9 cellular contexts compared by ENCODE assay signal in the genomic region with DNA sequence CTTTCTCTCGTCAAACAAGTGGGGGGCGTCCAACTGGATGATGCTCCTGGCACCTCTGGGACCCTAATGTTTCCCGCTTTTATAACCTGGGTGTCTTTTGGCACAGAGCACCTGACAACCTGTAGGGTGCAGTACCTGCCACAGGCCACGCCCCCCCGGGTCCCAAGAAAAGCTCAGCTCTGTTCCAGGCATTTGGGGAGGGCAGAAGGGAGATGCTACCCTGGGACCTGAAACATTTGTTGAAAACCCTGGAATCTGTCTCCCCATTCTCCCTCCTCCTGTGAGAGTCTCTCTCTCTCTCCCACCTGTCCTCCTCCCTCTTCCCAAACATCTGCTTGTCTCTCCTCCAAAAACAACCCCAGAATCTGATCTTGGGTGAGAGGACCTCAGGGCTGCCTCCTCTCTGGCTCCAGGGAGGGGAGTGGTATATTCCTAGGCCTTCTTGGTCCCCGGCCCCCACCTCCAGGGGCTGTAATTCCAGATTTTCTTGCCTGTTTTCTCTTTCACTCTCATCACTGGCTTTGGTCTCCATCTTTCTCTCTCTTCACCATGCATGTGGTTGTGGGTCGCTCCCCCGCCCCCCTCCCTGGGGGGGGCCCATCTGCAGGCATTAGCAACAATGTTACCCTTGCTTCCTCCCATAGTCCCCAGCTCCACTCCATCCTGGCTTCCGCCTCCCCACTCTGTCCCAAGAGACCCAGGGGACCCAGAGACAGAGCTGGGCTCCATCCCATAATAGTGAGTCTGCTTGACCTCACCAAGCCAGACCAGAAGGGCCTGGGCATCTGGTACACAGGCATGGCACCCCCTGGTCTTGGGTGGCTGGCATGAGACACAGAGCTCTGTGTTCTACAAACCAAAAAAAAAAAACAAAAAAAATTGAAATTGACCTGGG. TPM values are rescaled to one million over a fixed set of nuclear protein-coding genes. Genes with fewer than 3 reads are reported as not detected.
A peak's percentile ranks its signal among the peaks of the same experiment; 100 is the strongest.
DNase-seq lines count a peak whose midpoint lies in the region; ATAC-seq and TF ChIP-seq lines count a peak whose summit lies in the region.
"Had no signal": no experiment of that assay in that cellular context is flagged by ENCODE, and none has a peak within 500 bp of the region (broad histone marks: within the 10 kb centered on the region; RNA-seq: fewer than 3 reads in every experiment).

No MANE protein-coding gene starts in this region.

- H3K4me1 ChIP-seq in lung (ENCODE audit: control insufficient read depth in 2 of 2, insufficient read depth in 2 of 2, low read length in 2 of 2) (peaks cover 26 to 34% of the 10 kb centered on the region in 2 donors), tibial nerve (peaks cover 6 to 85% (median 75%) of the 10 kb centered on the region in 4 donors)

- H3K36me3 ChIP-seq in lung (ENCODE audit: control insufficient read depth in 2 of 2, insufficient read depth in 2 of 2, low read length in 2 of 2) (peaks cover 0 to 2% of the 10 kb centered on the region in 2 donors), tibial nerve (peaks cover 0 to 6% (median 0%) of the 10 kb centered on the region in 3 donors)

- no peaks in the 10 kb centered on the region for H3K27me3 Mint-ChIP-seq in activated naive CD8-positive, alpha-beta T cell
- H3K27me3 Mint-ChIP-seq in activated naive CD8-positive, alpha-beta T cell treated with anti-CD3 and anti-CD28 coated beads, Interleukin-2, amount 50 U/mL, for 24 hours = peaks cover 2% of the 10 kb centered on the region
- H3K27me3 Mint-ChIP-seq in activated T-helper 1 cell treated with anti-CD3 and anti-CD28 coated beads, Interleukin-12 subunit alpha, Interleukin-12 subunit beta, Interleukin-2, Interleukin-4 antibody, amounts not matched to agents 30 ng/mL and 10 ng/mL and 1 ng/mL, durations not matched to agents 14 hours and 24 hours and 36 hours (ENCODE audit: insufficient read depth) = no peaks in the 10 kb centered on the region

- no peak for TF ChIP-seq EP300 in tibial nerve (IDR thresholded peaks at IDR 0.05)

- no peaks in the 10 kb centered on the region for H3K27me3 ChIP-seq in lung (ENCODE audit: control insufficient read depth, insufficient read depth)
- no peaks in the 10 kb centered on the region for H3K27me3 ChIP-seq in tibial nerve

- no peak for DNase-seq in activated naive CD8-positive, alpha-beta T cell treated with anti-CD3 and anti-CD28 coated beads, Interleukin-2, amount 50 U/mL, for 24 hours
- no peak for DNase-seq in activated T-helper 1 cell treated with anti-CD3 and anti-CD28 coated beads, Interleukin-12 subunit alpha, Interleukin-12 subunit beta, Interleukin-2, Interleukin-4 antibody, amounts not matched to agents 30 ng/mL and 10 ng/mL and 1 ng/mL, durations not matched to agents 14 hours and 24 hours and 36 hours (ENCODE audit: low spot score)
- DNase-seq in lung (ENCODE audit: low spot score) = no peak
- no peak for DNase-seq in tibial nerve (ENCODE audit: low spot score in 2 of 2)
- DNase-seq in NCI-H128 (lab: John Stamatoyannopoulos, UW; ENCODE audit: unreplicated experiment) = no peak
- DNase-seq in lower leg skin (ENCODE audit: low spot score in 2 of 2) = no peak
- DNase-seq: NCI-H2029 treated with DMSO at 0.1 percent for 48 hours had no signal

- intact Hi-C loops in activated T-helper 1 cell treated with anti-CD3 and anti-CD28 coated beads, Interleukin-12 subunit alpha, Interleukin-12 subunit beta, Interleukin-2, Interleukin-4 antibody, amounts not matched to agents 30 ng/mL and 10 ng/mL and 1 ng/mL, durations not matched to agents 14 hours and 24 hours and 36 hours (cut with micrococcal nuclease) = loop anchor here (5.0 kb wide), 1 partner anchor 678 kb away; a partner anchor contains a TSS
- intact Hi-C loops in lower leg skin (cut with DNase I; ENCODE audit: low total_unique reads) = loop anchor here (5.0 to 10.0 kb wide), 2 partner anchors 43 to 305 kb away; no protein-coding TSS in a partner anchor

- H3K4me3 Mint-ChIP-seq in activated naive CD8-positive, alpha-beta T cell = peak overlapping the region; percentile 63
- H3K4me3 Mint-ChIP-seq in activated naive CD8-positive, alpha-beta T cell treated with anti-CD3 and anti-CD28 coated beads, Interleukin-2, amount 50 U/mL, for 24 hours = no peak overlapping the region
- peak overlapping the region; percentile 47 for H3K4me3 Mint-ChIP-seq in activated T-helper 1 cell treated with anti-CD3 and anti-CD28 coated beads, Interleukin-12 subunit alpha, Interleukin-12 subunit beta, Interleukin-2, Interleukin-4 antibody, amounts not matched to agents 30 ng/mL and 10 ng/mL and 1 ng/mL, durations not matched to agents 14 hours and 24 hours and 36 hours

- H3K36me3 Mint-ChIP-seq in activated naive CD8-positive, alpha-beta T cell = no peaks in the 10 kb centered on the region
- H3K36me3 Mint-ChIP-seq in activated naive CD8-positive, alpha-beta T cell treated with anti-CD3 and anti-CD28 coated beads, Interleukin-2, amount 50 U/mL, for 24 hours (ENCODE audit: low read depth) = no peaks in the 10 kb centered on the region
- H3K36me3 Mint-ChIP-seq in activated T-helper 1 cell treated with anti-CD3 and anti-CD28 coated beads, Interleukin-12 subunit alpha, Interleukin-12 subunit beta, Interleukin-2, Interleukin-4 antibody, amounts not matched to agents 30 ng/mL and 10 ng/mL and 1 ng/mL, durations not matched to agents 14 hours and 24 hours and 36 hours (ENCODE audit: low read depth) = peaks cover 3% of the 10 kb centered on the region

- 54 to 57% methylated on average over 9 of the region's 9 CpGs for WGBS in lung, 2 donors
- WGBS in tibial nerve, 2 donors = 31 to 36% methylated on average over 9 of the region's 9 CpGs
- WGBS in lower leg skin, 2 donors = 18 to 25% methylated on average over 9 of the region's 9 CpGs

- TF ChIP-seq POLR2A in tibial nerve (IDR thresholded peaks at IDR 0.05) (no peak), lower leg skin (IDR thresholded peaks at IDR 0.05) (no peak)

- peaks cover 39% of the 10 kb centered on the region for H3K4me1 Mint-ChIP-seq in activated naive CD8-positive, alpha-beta T cell (ENCODE audit: low read depth)
- peaks cover 12% of the 10 kb centered on the region for H3K4me1 Mint-ChIP-seq in activated naive CD8-positive, alpha-beta T cell treated with anti-CD3 and anti-CD28 coated beads, Interleukin-2, amount 50 U/mL, for 24 hours
- peaks cover 31% of the 10 kb centered on the region for H3K4me1 Mint-ChIP-seq in activated T-helper 1 cell treated with anti-CD3 and anti-CD28 coated beads, Interleukin-12 subunit alpha, Interleukin-12 subunit beta, Interleukin-2, Interleukin-4 antibody, amounts not matched to agents 30 ng/mL and 10 ng/mL and 1 ng/mL, durations not matched to agents 14 hours and 24 hours and 36 hours (ENCODE audit: low read depth)

- H3K27ac Mint-ChIP-seq in activated naive CD8-positive, alpha-beta T cell = no peak overlapping the region
- no peak overlapping the region for H3K27ac Mint-ChIP-seq in activated naive CD8-positive, alpha-beta T cell treated with anti-CD3 and anti-CD28 coated beads, Interleukin-2, amount 50 U/mL, for 24 hours
- H3K27ac Mint-ChIP-seq in activated T-helper 1 cell treated with anti-CD3 and anti-CD28 coated beads, Interleukin-12 subunit alpha, Interleukin-12 subunit beta, Interleukin-2, Interleukin-4 antibody, amounts not matched to agents 30 ng/mL and 10 ng/mL and 1 ng/mL, durations not matched to agents 14 hours and 24 hours and 36 hours = peak overlapping the region; percentile 50

- no peaks in the 10 kb centered on the region for H3K9me3 Mint-ChIP-seq in activated naive CD8-positive, alpha-beta T cell (ENCODE audit: low read depth)
- H3K9me3 Mint-ChIP-seq in activated naive CD8-positive, alpha-beta T cell treated with anti-CD3 and anti-CD28 coated beads, Interleukin-2, amount 50 U/mL, for 24 hours = no peaks in the 10 kb centered on the region
- H3K9me3 Mint-ChIP-seq in activated T-helper 1 cell treated with anti-CD3 and anti-CD28 coated beads, Interleukin-12 subunit alpha, Interleukin-12 subunit beta, Interleukin-2, Interleukin-4 antibody, amounts not matched to agents 30 ng/mL and 10 ng/mL and 1 ng/mL, durations not matched to agents 14 hours and 24 hours and 36 hours = no peaks in the 10 kb centered on the region

- H3K9me3 ChIP-seq in lung (ENCODE audit: control insufficient read depth in 2 of 2, insufficient read depth in 1 of 2, low read length in 1 of 2) (no peaks in the 10 kb centered on the region), tibial nerve (no peaks in the 10 kb centered on the region)

- no peak for ATAC-seq in activated naive CD8-positive, alpha-beta T cell treated with anti-CD3 and anti-CD28 coated beads, Interleukin-2, amount 50 U/mL, for 24 hours
- ATAC-seq in lung (ENCODE audit: insufficient read depth, low FRiP score) = no peak
- no peak for ATAC-seq in GM18909 (IDR thresholded peaks at IDR 0.05; ENCODE audit: poor library complexity, unreplicated experiment)

- no peak for TF ChIP-seq CTCF in lung (IDR thresholded peaks at IDR 0.05; ENCODE audit: control extremely low read depth, extremely low read depth)
- no peak for TF ChIP-seq CTCF in tibial nerve (IDR thresholded peaks at IDR 0.05)
- TF ChIP-seq CTCF in lower leg skin (IDR thresholded peaks at IDR 0.05) = no peak

- H3K4me3 ChIP-seq in lung = no peak overlapping the region
- H3K4me3 ChIP-seq in tibial nerve = no peak overlapping the region
- no peak overlapping the region for H3K4me3 ChIP-seq in lower leg skin (ENCODE audit: low read depth, poor library complexity, severe bottlenecking)

- H3K27ac ChIP-seq in lung (ENCODE audit: low read depth in 1 of 2, low read length in 1 of 2) (peak overlapping the region; percentile 35 to 76), tibial nerve (peak overlapping the region; percentile 52 to 99 (median 96))

RNA-seq across cellular contexts. Expression of a gene that starts 4.1 kb away (rescaled TPM):
- total RNA-seq in activated T-helper 1 cell treated with anti-CD3 and anti-CD28 coated beads, Interleukin-12 subunit alpha, Interleukin-12 subunit beta, Interleukin-2, Interleukin-4 antibody, amounts not matched to agents 30 ng/mL and 10 ng/mL and 1 ng/mL, durations not matched to agents 14 hours and 24 hours and 36 hours = 33.7 and 33.9 TPM in 2 replicates
- total RNA-seq in lung (10 to 100 TPM; 31.8 to 37.9 TPM), tibial nerve (10 to 100 TPM; 26.4 to 39.9 (median 34.6) TPM), lower leg skin (10 to 100 TPM; 37.7 to 63.0 (median 52.5) TPM)
- polyA plus RNA-seq in lung = 10 to 100 TPM; 10.3 to 11.8 TPM

RNA-seq across cellular contexts. Expression of a gene that starts 35.1 kb away (rescaled TPM):
- total RNA-seq in activated T-helper 1 cell treated with anti-CD3 and anti-CD28 coated beads, Interleukin-12 subunit alpha, Interleukin-12 subunit beta, Interleukin-2, Interleukin-4 antibody, amounts not matched to agents 30 ng/mL and 10 ng/mL and 1 ng/mL, durations not matched to agents 14 hours and 24 hours and 36 hours = 0.21 and 0.27 TPM in 2 replicates
- total RNA-seq in lung (100 to 1,000 TPM in 1 of 2 donors, 10 to 100 TPM in 1; 26.6 to 108 TPM), tibial nerve (10 to 100 TPM; 18.4 to 63.9 (median 22.6) TPM), lower leg skin (1 to 10 TPM; 4.3 to 9.8 (median 5.2) TPM)
- 100 to 1,000 TPM; 113 to 403 TPM for polyA plus RNA-seq in lung
